ENCODE assay signal across 9 cellular contexts in genomic region chr9:128770286-128770685, GRCh38. TPM values are rescaled to one million over a fixed set of nuclear protein-coding genes. Genes with fewer than 3 reads are reported as not detected.
DNase-seq lines count a peak whose midpoint lies in the region; ATAC-seq and TF ChIP-seq lines count a peak whose summit lies in the region.
"Had no signal": no experiment of that assay in that cellular context is flagged by ENCODE, and none has a peak within 500 bp of the region (broad histone marks: within the 10 kb centered on the region; RNA-seq: fewer than 3 reads in every experiment).

No MANE protein-coding gene starts in this region.

- no peak for ATAC-seq in central memory CD8-positive, alpha-beta T cell (replicated peaks; ENCODE audit: extremely low read depth, poor library complexity, severe bottlenecking)
- no peak for ATAC-seq in naive thymus-derived CD4-positive, alpha-beta T cell
- ATAC-seq in GM19452 (IDR thresholded peaks at IDR 0.05; ENCODE audit: unreplicated experiment): no peak

- H3K4me1 ChIP-seq in naive thymus-derived CD4-positive, alpha-beta T cell (ENCODE audit: control insufficient read depth in 2 of 2, insufficient read depth in 2 of 2, low read length in 2 of 2): peaks cover 7 to 12% of the 10 kb centered on the region in 2 donors

- no peaks in the 10 kb centered on the region for H3K27me3 ChIP-seq in naive thymus-derived CD4-positive, alpha-beta T cell (ENCODE audit: control insufficient read depth in 2 of 2, insufficient read depth in 2 of 2, low read length in 2 of 2)

- peaks cover 0 to 16% (median 0%) of the 10 kb centered on the region in 3 experiments for H3K36me3 ChIP-seq in naive thymus-derived CD4-positive, alpha-beta T cell (ENCODE audit: control insufficient read depth in 2 of 3, insufficient read depth in 3 of 3, low read length in 3 of 3)

- H3K4me3 Mint-ChIP-seq in IgD-negative memory B cell: peak overlapping the region; percentile 94 to 98 (median 98)
- H3K4me3 Mint-ChIP-seq in central memory CD8-positive, alpha-beta T cell: peak overlapping the region; percentile 98
- H3K4me3 Mint-ChIP-seq in naive thymus-derived CD4-positive, alpha-beta T cell: peak overlapping the region; percentile 95 to 99 (median 98)

- peaks cover 0 to 2% (median 0%) of the 10 kb centered on the region in 3 donors for H3K9me3 Mint-ChIP-seq in IgD-negative memory B cell
- no peaks in the 10 kb centered on the region for H3K9me3 Mint-ChIP-seq in central memory CD8-positive, alpha-beta T cell
- H3K9me3 Mint-ChIP-seq in naive thymus-derived CD4-positive, alpha-beta T cell: peaks cover 0 to 4% (median 0%) of the 10 kb centered on the region in 11 donors

- no peaks in the 10 kb centered on the region for H3K9me3 ChIP-seq in naive thymus-derived CD4-positive, alpha-beta T cell (ENCODE audit: control insufficient read depth in 2 of 3, low read length in 3 of 3)

- POLR2A ChIA-PET in naive thymus-derived CD4-positive, alpha-beta T cell (lab: Charles Lee): interaction anchor here (1.1 to 1.3 kb wide), 2 partner anchors 46 to 60 kb away, joined by 4 to 9 read pairs; partner anchors contain the start of gene ZDHHC12

- peak overlapping the region; percentile 97 for H3K4me3 ChIP-seq in AG10803 (ENCODE audit: low read length)
- no peak overlapping the region for H3K4me3 ChIP-seq in naive thymus-derived CD4-positive, alpha-beta T cell (ENCODE audit: low read length)

- CTCF ChIA-PET in naive thymus-derived CD4-positive, alpha-beta T cell (lab: Charles Lee): no interaction called here

- H3K27me3 Mint-ChIP-seq in IgD-negative memory B cell: peaks cover 1% of the 10 kb centered on the region
- H3K27me3 Mint-ChIP-seq in central memory CD8-positive, alpha-beta T cell: no peaks in the 10 kb centered on the region
- H3K27me3 Mint-ChIP-seq in naive thymus-derived CD4-positive, alpha-beta T cell: no peaks in the 10 kb centered on the region

- H3K27ac ChIP-seq in naive thymus-derived CD4-positive, alpha-beta T cell (ENCODE audit: low read depth, low read length): peak overlapping the region; percentile 93
- H3K27ac ChIP-seq in substantia nigra (ENCODE audit: low read depth, low read length, poor library complexity, severe bottlenecking): no peak overlapping the region

- intact Hi-C loops in naive thymus-derived CD4-positive, alpha-beta T cell (cut with micrococcal nuclease): loop anchor here (2.0 to 5.0 kb wide), 7 partner anchors 59 to 493 kb away; partner anchors contain the start of genes DYNC2I2 (in 1 of the 2), GLE1 (in 1 of the 2), GOLGA2 (in 1 of the 2) and LRRC8A (in 1 of the 2)

- H3K36me3 Mint-ChIP-seq in IgD-negative memory B cell: no peaks in the 10 kb centered on the region
- peaks cover 17% of the 10 kb centered on the region for H3K36me3 Mint-ChIP-seq in central memory CD8-positive, alpha-beta T cell (ENCODE audit: insufficient read depth)
- peaks cover 0 to 19% (median 5%) of the 10 kb centered on the region in 5 donors for H3K36me3 Mint-ChIP-seq in naive thymus-derived CD4-positive, alpha-beta T cell

- TF ChIP-seq CTCF in AG10803 (conservative IDR thresholded peaks at IDR 0.05; ENCODE audit: low read length): no peak

- DNase-seq in AG10803 (ENCODE audit: low read depth): no peak
- DNase-seq in central memory CD8-positive, alpha-beta T cell (ENCODE audit: low spot score in 2 of 2): no peak
- no peak for DNase-seq in naive thymus-derived CD4-positive, alpha-beta T cell
- no peak for DNase-seq in SW480 (ENCODE audit: low spot score)
- DNase-seq in substantia nigra (lab: John Stamatoyannopoulos, UW): no peak
- no peak for DNase-seq in activated effector memory CD4-positive, alpha-beta T cell treated with Interleukin-2 at 50 U/mL for 16 hours
- DNase-seq: EL had no signal

- peak overlapping the region in 2 of 3 donors; percentile 96 to 99 for H3K27ac Mint-ChIP-seq in IgD-negative memory B cell
- H3K27ac Mint-ChIP-seq in central memory CD8-positive, alpha-beta T cell (ENCODE audit: low read depth): peak overlapping the region; percentile 98
- H3K27ac Mint-ChIP-seq in naive thymus-derived CD4-positive, alpha-beta T cell: peak overlapping the region; percentile 93 to 100 (median 100)

- peaks cover 9 to 26% (median 15%) of the 10 kb centered on the region in 3 donors for H3K4me1 Mint-ChIP-seq in IgD-negative memory B cell
- H3K4me1 Mint-ChIP-seq in central memory CD8-positive, alpha-beta T cell: peaks cover 36% of the 10 kb centered on the region
- peaks cover 21 to 48% (median 40%) of the 10 kb centered on the region in 7 donors for H3K4me1 Mint-ChIP-seq in naive thymus-derived CD4-positive, alpha-beta T cell

RNA-seq across cellular contexts. Expression of gene ZER1, which starts 1.4 kb away (rescaled TPM):
- polyA plus RNA-seq in IgD-negative memory B cell: 33.7 TPM
- total RNA-seq in naive thymus-derived CD4-positive, alpha-beta T cell: 10 to 100 TPM; 22.7 to 51.2 (median 34.7) TPM
- 10 to 100 TPM; 37.6 to 57.7 TPM for polyA plus RNA-seq in naive thymus-derived CD4-positive, alpha-beta T cell

RNA-seq across cellular contexts. Expression of gene TBC1D13, which starts 16.8 kb away (rescaled TPM):
- polyA plus RNA-seq in IgD-negative memory B cell: 30.7 TPM
- 10 to 100 TPM; 21.0 to 35.2 (median 24.9) TPM for total RNA-seq in naive thymus-derived CD4-positive, alpha-beta T cell
- polyA plus RNA-seq in naive thymus-derived CD4-positive, alpha-beta T cell: 10 to 100 TPM; 18.6 to 43.5 TPM

RNA-seq across cellular contexts. Expression of gene ZDHHC12, which starts 46.4 kb away (rescaled TPM):
- 55.3 TPM for polyA plus RNA-seq in IgD-negative memory B cell
- 10 to 100 TPM; 21.2 to 70.3 (median 25.7) TPM for total RNA-seq in naive thymus-derived CD4-positive, alpha-beta T cell
- 10 to 100 TPM; 63.2 to 74.2 TPM for polyA plus RNA-seq in naive thymus-derived CD4-positive, alpha-beta T cell

RNA-seq across cellular contexts. Expression of gene ENDOG, which starts 48.0 kb away (rescaled TPM):
- 15.3 TPM for polyA plus RNA-seq in IgD-negative memory B cell
- total RNA-seq in naive thymus-derived CD4-positive, alpha-beta T cell: 10 to 100 TPM in 4 of 5 experiments, 1 to 10 TPM in 1; 9.4 to 18.3 (median 14.7) TPM
- polyA plus RNA-seq in naive thymus-derived CD4-positive, alpha-beta T cell: 10 to 100 TPM; 17.0 to 36.7 TPM

RNA-seq across cellular contexts. Expression of gene SPOUT1, which starts 59.3 kb away (rescaled TPM):
- polyA plus RNA-seq in IgD-negative memory B cell: 65.2 TPM
- 10 to 100 TPM; 38.9 to 83.6 (median 65.2) TPM for total RNA-seq in naive thymus-derived CD4-positive, alpha-beta T cell
- polyA plus RNA-seq in naive thymus-derived CD4-positive, alpha-beta T cell: 10 to 100 TPM; 32.1 to 42.0 TPM
